In genomic region chr15:70703483-70703882, GRCh38 we compare ENCODE assay signal across 13 cellular contexts. TPM values are rescaled to one million over a fixed set of nuclear protein-coding genes. Genes with fewer than 3 reads are reported as not detected.
DNase-seq lines count a peak whose midpoint lies in the region; ATAC-seq and TF ChIP-seq lines count a peak whose summit lies in the region.
"Had no signal": no experiment of that assay in that cellular context is flagged by ENCODE, and none has a peak within 500 bp of the region (broad histone marks: within the 10 kb centered on the region; RNA-seq: fewer than 3 reads in every experiment).

No MANE protein-coding gene starts in this region.

- no peak for TF ChIP-seq POLR2A in sigmoid colon (IDR thresholded peaks at IDR 0.05)

- POLR2A ChIA-PET in WTC11 (lab: Charles Lee), result no interaction called here

- CTCF ChIA-PET in WTC11 (lab: Charles Lee), result interaction anchor here (4.3 kb wide), 1 partner anchor 19 kb away, joined by 34 read pairs; no protein-coding TSS in a partner anchor

- peaks cover 4% of the 10 kb centered on the region for H3K9me3 Mint-ChIP-seq in WTC11
- H3K9me3 Mint-ChIP-seq: activated naive CD4-positive, alpha-beta T cell treated with anti-CD3 and anti-CD28 coated beads, Interleukin-2, amount 10 ng/mL, durations not matched to agents 7 days and 5 days; CD4-positive, CD25-positive, alpha-beta regulatory T cell had no signal

- no peak overlapping the region for H3K4me3 Mint-ChIP-seq in WTC11
- H3K4me3 Mint-ChIP-seq: activated naive CD4-positive, alpha-beta T cell treated with anti-CD3 and anti-CD28 coated beads, Interleukin-2, amount 10 ng/mL, durations not matched to agents 7 days and 5 days; CD4-positive, CD25-positive, alpha-beta regulatory T cell; memory B cell had no signal

- peaks cover 3% of the 10 kb centered on the region for H3K36me3 ChIP-seq in left ventricle myocardium inferior
- no peaks in the 10 kb centered on the region for H3K36me3 ChIP-seq in sigmoid colon

- H3K9me3 ChIP-seq in left ventricle myocardium inferior (replicated peaks), result peaks cover 14% of the 10 kb centered on the region
- no peaks in the 10 kb centered on the region for H3K9me3 ChIP-seq in sigmoid colon

- H3K27ac Mint-ChIP-seq in WTC11, result no peak overlapping the region
- H3K27ac Mint-ChIP-seq: activated naive CD4-positive, alpha-beta T cell treated with anti-CD3 and anti-CD28 coated beads, Interleukin-2, amount 10 ng/mL, durations not matched to agents 7 days and 5 days; CD4-positive, CD25-positive, alpha-beta regulatory T cell; memory B cell had no signal

- TF ChIP-seq EP300 in sigmoid colon (IDR thresholded peaks at IDR 0.05), result no peak

- WGBS in sigmoid colon, 2 donors, result 57 to 78% methylated on average over 5 of the region's 5 CpGs

- ATAC-seq in WTC11, result peak; percentile 39
- no peak for ATAC-seq in GM21529 (IDR thresholded peaks at IDR 0.05; ENCODE audit: unreplicated experiment)

- H3K27me3 Mint-ChIP-seq in WTC11 (ENCODE audit: low read depth), result peaks cover 2% of the 10 kb centered on the region; the same call in 1 of the 2 replicates

- no peaks in the 10 kb centered on the region for H3K27me3 ChIP-seq in left ventricle myocardium inferior (ENCODE audit: low read depth)
- no peaks in the 10 kb centered on the region for H3K27me3 ChIP-seq in sigmoid colon

- no peak for TF ChIP-seq CTCF in WTC11 (IDR thresholded peaks at IDR 0.05)
- TF ChIP-seq CTCF in left ventricle myocardium inferior (IDR thresholded peaks at IDR 0.05; ENCODE audit: borderline replicate concordance), result no peak
- no peak for TF ChIP-seq CTCF in sigmoid colon (IDR thresholded peaks at IDR 0.05)

- H3K27ac ChIP-seq in left ventricle myocardium inferior (replicated peaks), result peak overlapping the region; percentile 83
- H3K27ac ChIP-seq in sigmoid colon, result peak overlapping the region in 3 of 4 donors; percentile 68 to 76 (median 75)

- H3K4me3 ChIP-seq in left ventricle myocardium inferior (peak overlapping the region; percentile 7), sigmoid colon (no peak overlapping the region)

- H3K36me3 Mint-ChIP-seq in WTC11, result no peaks in the 10 kb centered on the region
- H3K36me3 Mint-ChIP-seq: activated naive CD4-positive, alpha-beta T cell treated with anti-CD3 and anti-CD28 coated beads, Interleukin-2, amount 10 ng/mL, durations not matched to agents 7 days and 5 days; CD4-positive, CD25-positive, alpha-beta regulatory T cell had no signal

- intact Hi-C loops in left ventricle myocardium inferior (cut with micrococcal nuclease), result no loop called here
- intact Hi-C loops in sigmoid colon (cut with DNase I), result no loop called here

- H3K4me1 ChIP-seq in left ventricle myocardium inferior (peaks cover 74% of the 10 kb centered on the region), sigmoid colon (peaks cover 0 to 44% (median 34%) of the 10 kb centered on the region in 4 donors)

- H3K4me1 Mint-ChIP-seq in WTC11, result peaks cover 55% of the 10 kb centered on the region
- H3K4me1 Mint-ChIP-seq: activated naive CD4-positive, alpha-beta T cell treated with anti-CD3 and anti-CD28 coated beads, Interleukin-2, amount 10 ng/mL, durations not matched to agents 7 days and 5 days; CD4-positive, CD25-positive, alpha-beta regulatory T cell had no signal

- DNase-seq in ELR (ENCODE audit: low read depth), result peak; percentile 70
- no peak for DNase-seq in WTC11 (ENCODE audit: low spot score)
- no peak for DNase-seq in left ventricle myocardium inferior
- DNase-seq in sigmoid colon, result no peak
- DNase-seq in SKM-1 treated with dmso at 0.1 percent for 144 hours (lab: John Stamatoyannopoulos, UW; ENCODE audit: unreplicated experiment), result no peak
- no peak for DNase-seq in activated gamma-delta T cell (lab: John Stamatoyannopoulos, UW)
- DNase-seq in NCI-H128 (lab: John Stamatoyannopoulos, UW; ENCODE audit: unreplicated experiment), result no peak
- DNase-seq: activated CD4-positive, alpha-beta T cell treated with anti-CD3 and anti-CD28 coated beads for 1 hour; activated naive CD4-positive, alpha-beta T cell treated with anti-CD3 and anti-CD28 coated beads, Interleukin-2, amount 10 ng/mL, durations not matched to agents 7 days and 5 days; CD4-positive, CD25-positive, alpha-beta regulatory T cell; NCI-H1436 treated with DMSO at 0.1 percent for 48 hours had no signal

TF ChIP-seq in WTC11, 78 proteins besides CTCF, POLR2A, EP300 and RAD21:
- no peak for TF ChIP-seq NFYB (CRISPR knock-in tag; conservative IDR thresholded peaks at IDR 0.05; ENCODE audit: low read depth)
- no peak for TF ChIP-seq FOXJ3 (CRISPR knock-in tag; IDR thresholded peaks at IDR 0.05; ENCODE audit: borderline replicate concordance)
- no peak for TF ChIP-seq TEAD1 (CRISPR knock-in tag; IDR thresholded peaks at IDR 0.05)
- TF ChIP-seq, protein P1, sequence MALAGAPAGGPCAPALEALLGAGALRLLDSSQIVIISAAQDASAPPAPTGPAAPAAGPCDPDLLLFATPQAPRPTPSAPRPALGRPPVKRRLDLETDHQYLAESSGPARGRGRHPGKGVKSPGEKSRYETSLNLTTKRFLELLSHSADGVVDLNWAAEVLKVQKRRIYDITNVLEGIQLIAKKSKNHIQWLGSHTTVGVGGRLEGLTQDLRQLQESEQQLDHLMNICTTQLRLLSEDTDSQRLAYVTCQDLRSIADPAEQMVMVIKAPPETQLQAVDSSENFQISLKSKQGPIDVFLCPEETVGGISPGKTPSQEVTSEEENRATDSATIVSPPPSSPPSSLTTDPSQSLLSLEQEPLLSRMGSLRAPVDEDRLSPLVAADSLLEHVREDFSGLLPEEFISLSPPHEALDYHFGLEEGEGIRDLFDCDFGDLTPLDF (CRISPR knock-in tag; IDR thresholded peaks at IDR 0.05), result no peak
- TF ChIP-seq CREM (CRISPR knock-in tag; IDR thresholded peaks at IDR 0.05), result no peak
- TF ChIP-seq, protein P2, sequence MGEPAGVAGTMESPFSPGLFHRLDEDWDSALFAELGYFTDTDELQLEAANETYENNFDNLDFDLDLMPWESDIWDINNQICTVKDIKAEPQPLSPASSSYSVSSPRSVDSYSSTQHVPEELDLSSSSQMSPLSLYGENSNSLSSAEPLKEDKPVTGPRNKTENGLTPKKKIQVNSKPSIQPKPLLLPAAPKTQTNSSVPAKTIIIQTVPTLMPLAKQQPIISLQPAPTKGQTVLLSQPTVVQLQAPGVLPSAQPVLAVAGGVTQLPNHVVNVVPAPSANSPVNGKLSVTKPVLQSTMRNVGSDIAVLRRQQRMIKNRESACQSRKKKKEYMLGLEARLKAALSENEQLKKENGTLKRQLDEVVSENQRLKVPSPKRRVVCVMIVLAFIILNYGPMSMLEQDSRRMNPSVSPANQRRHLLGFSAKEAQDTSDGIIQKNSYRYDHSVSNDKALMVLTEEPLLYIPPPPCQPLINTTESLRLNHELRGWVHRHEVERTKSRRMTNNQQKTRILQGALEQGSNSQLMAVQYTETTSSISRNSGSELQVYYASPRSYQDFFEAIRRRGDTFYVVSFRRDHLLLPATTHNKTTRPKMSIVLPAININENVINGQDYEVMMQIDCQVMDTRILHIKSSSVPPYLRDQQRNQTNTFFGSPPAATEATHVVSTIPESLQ (CRISPR knock-in tag; IDR thresholded peaks at IDR 0.05), result no peak
- TF ChIP-seq, protein P3, sequence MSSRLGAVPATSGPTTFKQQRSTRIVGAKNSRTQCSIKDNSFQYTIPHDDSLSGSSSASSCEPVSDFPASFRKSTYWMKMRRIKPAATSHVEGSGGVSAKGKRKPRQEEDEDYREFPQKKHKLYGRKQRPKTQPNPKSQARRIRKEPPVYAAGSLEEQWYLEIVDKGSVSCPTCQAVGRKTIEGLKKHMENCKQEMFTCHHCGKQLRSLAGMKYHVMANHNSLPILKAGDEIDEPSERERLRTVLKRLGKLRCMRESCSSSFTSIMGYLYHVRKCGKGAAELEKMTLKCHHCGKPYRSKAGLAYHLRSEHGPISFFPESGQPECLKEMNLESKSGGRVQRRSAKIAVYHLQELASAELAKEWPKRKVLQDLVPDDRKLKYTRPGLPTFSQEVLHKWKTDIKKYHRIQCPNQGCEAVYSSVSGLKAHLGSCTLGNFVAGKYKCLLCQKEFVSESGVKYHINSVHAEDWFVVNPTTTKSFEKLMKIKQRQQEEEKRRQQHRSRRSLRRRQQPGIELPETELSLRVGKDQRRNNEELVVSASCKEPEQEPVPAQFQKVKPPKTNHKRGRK (CRISPR knock-in tag; IDR thresholded peaks at IDR 0.05; ENCODE audit: borderline replicate concordance), result no peak
- no peak for TF ChIP-seq ATF3 (CRISPR knock-in tag; conservative IDR thresholded peaks at IDR 0.05)
- TF ChIP-seq CBFB (CRISPR knock-in tag; IDR thresholded peaks at IDR 0.05; ENCODE audit: low read depth), result no peak

RNA-seq across cellular contexts. Expression of gene UACA, which starts 59.9 kb away (rescaled TPM):
- total RNA-seq in WTC11 (2021) (37.3 to 44.8 TPM (median 42.7 TPM) in 3 replicates), left ventricle myocardium inferior (33.7 TPM), sigmoid colon (10 to 100 TPM; 19.1 to 51.0 (median 29.4) TPM)
- polyA plus RNA-seq in sigmoid colon, result 10 to 100 TPM; 19.2 to 44.4 (median 26.4) TPM
- total RNA-seq: CD4-positive, CD25-positive, alpha-beta regulatory T cell had no signal
